Comparison of ENCODE assay signal across 12 cellular contexts in the genomic region with DNA sequence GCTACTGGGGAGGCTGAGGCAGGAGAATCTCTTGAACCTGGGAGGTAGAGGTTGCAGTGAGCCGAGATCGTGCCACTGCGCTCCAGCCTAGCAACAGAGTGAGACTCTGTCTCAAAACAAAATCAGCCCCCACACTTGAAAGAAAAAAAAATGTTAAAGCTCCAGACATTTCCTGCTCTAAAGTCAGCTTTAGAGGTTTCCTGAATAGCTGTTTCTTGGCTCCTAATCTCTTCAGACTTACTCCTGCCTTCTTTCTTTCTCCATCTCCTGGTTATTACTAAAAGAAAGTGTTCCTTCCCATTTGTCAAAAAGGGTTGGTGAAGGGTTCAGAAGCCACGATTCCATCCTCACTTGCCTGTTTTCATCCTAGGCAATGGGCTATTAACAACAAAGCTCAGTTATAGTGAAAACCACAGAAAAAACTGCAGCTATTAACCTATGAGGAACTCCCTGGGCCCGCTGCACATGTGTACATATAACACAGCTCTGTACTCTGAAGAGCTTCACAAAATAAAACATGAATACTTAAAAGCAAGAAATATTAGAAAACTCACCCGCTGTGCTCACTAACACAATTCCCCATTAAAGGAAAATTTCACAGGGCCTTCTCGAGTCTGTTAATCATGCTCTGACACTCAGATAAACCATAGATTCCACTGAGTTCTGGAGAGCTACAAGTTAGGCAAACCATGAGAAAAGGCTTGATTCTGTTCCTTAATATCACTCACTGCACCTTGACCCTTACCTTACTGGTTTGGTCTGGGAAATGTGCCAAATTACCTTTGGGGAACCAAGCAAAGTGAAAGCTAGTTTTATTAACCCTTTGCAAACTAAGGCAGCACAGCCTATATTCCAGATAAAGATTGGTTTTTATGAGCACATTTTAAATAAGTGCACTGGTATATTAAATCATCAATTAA.
DNase-seq lines count a peak whose midpoint lies in the region; ATAC-seq lines count a peak whose summit lies in the region.
"Had no signal": no experiment of that assay in that cellular context is flagged by ENCODE, and none has a peak within 500 bp of the region (broad histone marks: within the 10 kb centered on the region; RNA-seq: fewer than 3 reads in every experiment).

No MANE protein-coding gene starts in this region.

- H3K27ac ChIP-seq in CD4-positive, alpha-beta memory T cell (ENCODE audit: low read depth, low read length) = no peak overlapping the region
- 0 out of 2 replicates have a peak overlapping the region, but pooled peaks have one; percentile 31 for H3K27ac ChIP-seq in HUES6 (ENCODE audit: low read depth, low read length)
- H3K27ac ChIP-seq: lower lobe of right lung had no signal

- peak overlapping the region in 7 of 8 donors; percentile 3 to 77 (median 52) for H3K4me3 Mint-ChIP-seq in CD4-positive, alpha-beta memory T cell
- H3K4me3 Mint-ChIP-seq in activated T-helper 1 cell treated with anti-CD3 and anti-CD28 coated beads, Interleukin-12 subunit alpha, Interleukin-12 subunit beta, Interleukin-2, Interleukin-4 antibody, amounts not matched to agents 30 ng/mL and 10 ng/mL and 1 ng/mL, durations not matched to agents 14 hours and 24 hours and 36 hours = no peak overlapping the region
- no peak overlapping the region for H3K4me3 Mint-ChIP-seq in memory B cell

- H3K27me3 Mint-ChIP-seq in CD4-positive, alpha-beta memory T cell = no peaks in the 10 kb centered on the region
- H3K27me3 Mint-ChIP-seq in activated T-helper 1 cell treated with anti-CD3 and anti-CD28 coated beads, Interleukin-12 subunit alpha, Interleukin-12 subunit beta, Interleukin-2, Interleukin-4 antibody, amounts not matched to agents 30 ng/mL and 10 ng/mL and 1 ng/mL, durations not matched to agents 14 hours and 24 hours and 36 hours (ENCODE audit: insufficient read depth) = no peaks in the 10 kb centered on the region
- H3K27me3 Mint-ChIP-seq in memory B cell = no peaks in the 10 kb centered on the region

- DNase-seq in CD4-positive, alpha-beta memory T cell = peak in 3 of 5 donors; percentile 13 to 40 (median 22)
- DNase-seq in activated T-helper 1 cell treated with anti-CD3 and anti-CD28 coated beads, Interleukin-12 subunit alpha, Interleukin-12 subunit beta, Interleukin-2, Interleukin-4 antibody, amounts not matched to agents 30 ng/mL and 10 ng/mL and 1 ng/mL, durations not matched to agents 14 hours and 24 hours and 36 hours (ENCODE audit: low spot score) = no peak
- DNase-seq in memory B cell (ENCODE audit: low spot score in 2 of 2) (no peak), iPS-NIHi7 (ENCODE audit: extremely low spot score) (no peak), NCI-H524 (lab: John Stamatoyannopoulos, UW) (no peak), ecto neural progenitor cell (ENCODE audit: low spot score) (no peak)
- DNase-seq: activated CD4-positive, alpha-beta T cell treated with anti-CD3 and anti-CD28 coated beads, Interleukin-2, amount 50 U/mL, for 48 hours; effector memory CD4-positive, alpha-beta T cell; lower lobe of right lung; NK-92 treated with Interleukin-12 subunit alpha and Interleukin-12 subunit beta, amount 100 ng/mL, for 24 hours had no signal

- no peaks in the 10 kb centered on the region for H3K27me3 ChIP-seq in CD4-positive, alpha-beta memory T cell (ENCODE audit: insufficient read depth, low read length)
- H3K27me3 ChIP-seq in HUES6 (ENCODE audit: control insufficient read depth, insufficient read depth, low read length) = no peaks in the 10 kb centered on the region

- peaks cover 0 to 14% of the 10 kb centered on the region in 2 donors for H3K36me3 Mint-ChIP-seq in CD4-positive, alpha-beta memory T cell
- H3K36me3 Mint-ChIP-seq in activated T-helper 1 cell treated with anti-CD3 and anti-CD28 coated beads, Interleukin-12 subunit alpha, Interleukin-12 subunit beta, Interleukin-2, Interleukin-4 antibody, amounts not matched to agents 30 ng/mL and 10 ng/mL and 1 ng/mL, durations not matched to agents 14 hours and 24 hours and 36 hours (ENCODE audit: low read depth) = peaks cover 12% of the 10 kb centered on the region
- H3K36me3 Mint-ChIP-seq in memory B cell = peaks cover 8% of the 10 kb centered on the region

- peaks cover 25% of the 10 kb centered on the region for H3K4me1 ChIP-seq in CD4-positive, alpha-beta memory T cell (ENCODE audit: insufficient read depth, low read length)
- H3K4me1 ChIP-seq in HUES6 (ENCODE audit: control insufficient read depth, insufficient read depth, low read length) = peaks cover 20% of the 10 kb centered on the region

- H3K9ac ChIP-seq in HUES6 (ENCODE audit: low read length) = no peak overlapping the region

- intact Hi-C loops in CD4-positive, alpha-beta memory T cell (cut with micrococcal nuclease) = no loop called here
- intact Hi-C loops in activated T-helper 1 cell treated with anti-CD3 and anti-CD28 coated beads, Interleukin-12 subunit alpha, Interleukin-12 subunit beta, Interleukin-2, Interleukin-4 antibody, amounts not matched to agents 30 ng/mL and 10 ng/mL and 1 ng/mL, durations not matched to agents 14 hours and 24 hours and 36 hours (cut with micrococcal nuclease) = no loop called here

- POLR2A ChIA-PET in CD4-positive, alpha-beta memory T cell (lab: Charles Lee; ENCODE audit: partially characterized antibody) = interaction anchor here (1.2 kb wide), 1 partner anchor 11 kb away, joined by 4 read pairs; no protein-coding TSS in a partner anchor

- peak; percentile 50 for ATAC-seq in memory B cell (ENCODE audit: low read depth)
- ATAC-seq in GM21529 (IDR thresholded peaks at IDR 0.05; ENCODE audit: unreplicated experiment) = no peak

- CTCF ChIA-PET in CD4-positive, alpha-beta memory T cell (lab: Charles Lee; ENCODE audit: partially characterized antibody) = interaction anchor here (1.5 to 1.9 kb wide), 2 partner anchors 12 to 42 kb away, joined by 5 to 7 read pairs; no protein-coding TSS in a partner anchor

- no peak overlapping the region for H3K4me3 ChIP-seq in CD4-positive, alpha-beta memory T cell (ENCODE audit: low read length in 2 of 2)
- H3K4me3 ChIP-seq in HUES6 (ENCODE audit: low read depth, low read length) = no peak overlapping the region
- H3K4me3 ChIP-seq: lower lobe of right lung had no signal

- no peaks in the 10 kb centered on the region for H3K9me3 Mint-ChIP-seq in CD4-positive, alpha-beta memory T cell
- no peaks in the 10 kb centered on the region for H3K9me3 Mint-ChIP-seq in activated T-helper 1 cell treated with anti-CD3 and anti-CD28 coated beads, Interleukin-12 subunit alpha, Interleukin-12 subunit beta, Interleukin-2, Interleukin-4 antibody, amounts not matched to agents 30 ng/mL and 10 ng/mL and 1 ng/mL, durations not matched to agents 14 hours and 24 hours and 36 hours
- H3K9me3 Mint-ChIP-seq in memory B cell = no peaks in the 10 kb centered on the region

- H3K4me1 Mint-ChIP-seq in CD4-positive, alpha-beta memory T cell = peaks cover 15 to 38% (median 22%) of the 10 kb centered on the region in 4 donors
- peaks cover 38% of the 10 kb centered on the region for H3K4me1 Mint-ChIP-seq in activated T-helper 1 cell treated with anti-CD3 and anti-CD28 coated beads, Interleukin-12 subunit alpha, Interleukin-12 subunit beta, Interleukin-2, Interleukin-4 antibody, amounts not matched to agents 30 ng/mL and 10 ng/mL and 1 ng/mL, durations not matched to agents 14 hours and 24 hours and 36 hours (ENCODE audit: low read depth)
- peaks cover 11% of the 10 kb centered on the region for H3K4me1 Mint-ChIP-seq in memory B cell

- peak overlapping the region; percentile 57 to 88 (median 73) for H3K27ac Mint-ChIP-seq in CD4-positive, alpha-beta memory T cell
- H3K27ac Mint-ChIP-seq in activated T-helper 1 cell treated with anti-CD3 and anti-CD28 coated beads, Interleukin-12 subunit alpha, Interleukin-12 subunit beta, Interleukin-2, Interleukin-4 antibody, amounts not matched to agents 30 ng/mL and 10 ng/mL and 1 ng/mL, durations not matched to agents 14 hours and 24 hours and 36 hours = peak overlapping the region; percentile 60
- H3K27ac Mint-ChIP-seq in memory B cell = peak overlapping the region; percentile 49

- no peaks in the 10 kb centered on the region for H3K9me3 ChIP-seq in CD4-positive, alpha-beta memory T cell (ENCODE audit: control insufficient read depth in 1 of 2, low read length in 2 of 2)
- H3K9me3 ChIP-seq in HUES6 (ENCODE audit: control insufficient read depth, insufficient read depth, low read depth, low read length) = peaks cover 12% of the 10 kb centered on the region
- H3K9me3 ChIP-seq: lower lobe of right lung had no signal

- H3K36me3 ChIP-seq in CD4-positive, alpha-beta memory T cell (ENCODE audit: insufficient read depth, low read length) = no peaks in the 10 kb centered on the region
- peaks cover 21% of the 10 kb centered on the region for H3K36me3 ChIP-seq in HUES6 (ENCODE audit: control insufficient read depth, insufficient read depth, low read length)

Comparison
In these comparisons a context has a peak if more than half of its experiments do, and no peak if none do; other contexts are left out.
1. DNase-seq: peak in CD4-positive, alpha-beta memory T cell (3 of 5); none in activated T-helper 1 cell treated with anti-CD3 and anti-CD28 coated beads, Interleukin-12 subunit alpha, Interleukin-12 subunit beta, Interleukin-2, Interleukin-4 antibody, amounts not matched to agents 30 ng/mL and 10 ng/mL and 1 ng/mL, durations not matched to agents 14 hours and 24 hours and 36 hours (single experiment), memory B cell (0 of 2), iPS-NIHi7 (single experiment), NCI-H524 (0 of 2) and ecto neural progenitor cell (single experiment).
2. H3K4me3 Mint-ChIP-seq: peak in CD4-positive, alpha-beta memory T cell (7 of 8); none in activated T-helper 1 cell treated with anti-CD3 and anti-CD28 coated beads, Interleukin-12 subunit alpha, Interleukin-12 subunit beta, Interleukin-2, Interleukin-4 antibody, amounts not matched to agents 30 ng/mL and 10 ng/mL and 1 ng/mL, durations not matched to agents 14 hours and 24 hours and 36 hours (single experiment) and memory B cell (single experiment).
3. Peak in every context shown above with its lines, with median percentiles within 50 percentile points of each other: H3K27ac Mint-ChIP-seq.